ENCODE assay signal across 8 cellular contexts in genomic region chr12:122975790-122976647, GRCh38. TPM values are rescaled to one million over a fixed set of nuclear protein-coding genes. Genes with fewer than 3 reads are reported as not detected.
DNase-seq lines count a peak whose midpoint lies in the region; ATAC-seq and TF ChIP-seq lines count a peak whose summit lies in the region.

No MANE protein-coding gene starts in this region.

- no peak for ATAC-seq in GM19023 (IDR thresholded peaks at IDR 0.05; ENCODE audit: unreplicated experiment)

- no peaks in the 10 kb centered on the region for H3K27me3 Mint-ChIP-seq in CD14-positive monocyte (ENCODE audit: low read depth in 3 of 3)

- dilution Hi-C loops in mammary epithelial cell (cut with HindIII; ENCODE audit: low sequenced_read_pairs) = loop anchor here (5.0 kb wide), 1 partner anchor 261 kb away; no protein-coding TSS in a partner anchor

- H3K4me3 Mint-ChIP-seq in CD14-positive monocyte = peak overlapping the region; percentile 97

- no peaks in the 10 kb centered on the region for H4K20me1 ChIP-seq in mammary epithelial cell (ENCODE audit: insufficient read depth, low read length)

- H3K27ac ChIP-seq in mammary epithelial cell (ENCODE audit: insufficient read depth, low read depth, low read length) = peak overlapping the region; percentile 83

- H2AFZ ChIP-seq in mammary epithelial cell (ENCODE audit: low read depth, low read length) = peak overlapping the region; percentile 95

- H3K79me2 ChIP-seq in mammary epithelial cell (ENCODE audit: insufficient read depth, low read length) = peaks cover 39% of the 10 kb centered on the region

- TF ChIP-seq CTCF in CD14-positive monocyte (IDR thresholded peaks at IDR 0.05) (no peak), mammary epithelial cell (conservative IDR thresholded peaks at IDR 0.05 in 1 of 2, IDR thresholded peaks at IDR 0.05 in 1 of 2; ENCODE audit: extremely low read depth in 1 of 2, insufficient read depth in 1 of 2, low read depth in 1 of 2, low read length in 2 of 2) (no peak)

- no peaks in the 10 kb centered on the region for H3K9me3 Mint-ChIP-seq in CD14-positive monocyte

- peak overlapping the region; percentile 93 for H3K4me2 ChIP-seq in mammary epithelial cell (ENCODE audit: insufficient read depth, low read depth, low read length)

- DNase-seq in CD14-positive monocyte (ENCODE audit: low spot score) (no peak), LHCN-M2 (ENCODE audit: low read depth) (peak; percentile 31), mammary epithelial cell (no peak), occipital lobe (lab: John Stamatoyannopoulos, UW) (no peak), NCI-H446 (lab: John Stamatoyannopoulos, UW) (no peak), NK-92 (lab: John Stamatoyannopoulos, UW; ENCODE audit: unreplicated experiment) (no peak)

- H3K9me3 ChIP-seq in mammary epithelial cell (replicated peaks; ENCODE audit: insufficient read depth, low read length) (no peaks in the 10 kb centered on the region), mucosa of stomach (ENCODE audit: control insufficient read depth, low read length) (no peaks in the 10 kb centered on the region)

- peaks cover 35% of the 10 kb centered on the region for H3K4me1 Mint-ChIP-seq in CD14-positive monocyte

- peak overlapping the region; percentile 97 to 100 (median 99) for H3K27ac Mint-ChIP-seq in CD14-positive monocyte

- no TSS peak for BruUV-seq in mammary epithelial cell (replicated peaks; lab: Mats Ljungman, UMichigan)

- H3K9ac ChIP-seq in mammary epithelial cell (ENCODE audit: insufficient read depth, low read length) (peak overlapping the region; percentile 90), mucosa of stomach (ENCODE audit: low read length) (peak overlapping the region; percentile 88)

- H3K36me3 Mint-ChIP-seq in CD14-positive monocyte = peaks cover 4 to 10% of the 10 kb centered on the region in 2 donors

- in situ Hi-C loops in mammary epithelial cell (cut with MboI; ENCODE audit: low sequenced_read_pairs in 2 of 2) = no loop called here

- intact Hi-C loops in CD14-positive monocyte (cut with micrococcal nuclease) = loop anchor here (5.0 to 10.0 kb wide), 3 partner anchors 256 to 389 kb away; partner anchors contain the start of genes MPHOSPH9 (in 2 of the 2), MTRFR (in 2 of the 2) and SBNO1 (in 1 of the 2)
- intact Hi-C loops in mammary epithelial cell (cut with micrococcal nuclease) = loop anchor here (2.0 to 5.0 kb wide), 3 partner anchors 175 to 626 kb away; partner anchors contain the start of genes DDX55 and PITPNM2

- H3K27me3 ChIP-seq in mammary epithelial cell (ENCODE audit: insufficient read depth, low read length) (no peaks in the 10 kb centered on the region), mucosa of stomach (ENCODE audit: control insufficient read depth, insufficient read depth, low read length) (no peaks in the 10 kb centered on the region)

- H3K36me3 ChIP-seq in mammary epithelial cell (ENCODE audit: insufficient read depth, low read length) = no peaks in the 10 kb centered on the region
- H3K36me3 ChIP-seq in mucosa of stomach (ENCODE audit: control insufficient read depth, insufficient read depth, low read length) = no peaks in the 10 kb centered on the region

- CTCF ChIA-PET in mammary epithelial cell (lab: Charles Lee; ENCODE audit: low non-redundant PET) = no interaction called here

- WGBS in mammary epithelial cell (ENCODE audit: low coverage, missing lambda C conversion rate) = 12% methylated on average over 7 of the region's 8 CpGs

- H3K4me3 ChIP-seq in mammary epithelial cell (replicated peaks in 1 of 3; ENCODE audit: insufficient read depth in 1 of 3, low read depth in 2 of 3, low read length in 3 of 3) = peak overlapping the region; percentile 82 to 93 (median 87)
- peak overlapping the region; percentile 71 for H3K4me3 ChIP-seq in mucosa of stomach (ENCODE audit: low read length)

- H3K4me1 ChIP-seq in mammary epithelial cell (ENCODE audit: insufficient read depth, low read length) (peaks cover 27% of the 10 kb centered on the region), mucosa of stomach (ENCODE audit: control insufficient read depth, insufficient read depth, low read length) (peaks cover 22% of the 10 kb centered on the region)

RNA-seq across cellular contexts. Expression of gene OGFOD2, which starts 1.0 kb away (rescaled TPM):
- polyA plus RNA-seq in CD14-positive monocyte = 10 to 100 TPM; 13.0 to 13.6 TPM
- 14.8 and 21.4 TPM in 2 replicates for total RNA-seq in LHCN-M2 (2014; rRNA removed)
- polyA plus RNA-seq in LHCN-M2 (2012) = 9.3 TPM
- 10 to 100 TPM in 1 of 2 donors, 1 to 10 TPM in 1; 8.2 to 16.2 TPM for total RNA-seq in mammary epithelial cell
- 13.6 TPM for polyA plus RNA-seq in mammary epithelial cell
- 18.9 TPM for polyA minus RNA-seq in mammary epithelial cell
- 3.3 TPM for total RNA-seq in occipital lobe

RNA-seq across cellular contexts. Expression of gene ARL6IP4, which starts 4.5 kb away (rescaled TPM):
- polyA plus RNA-seq in CD14-positive monocyte = 100 to 1,000 TPM; 152 to 167 TPM
- 238 and 272 TPM in 2 replicates for total RNA-seq in LHCN-M2 (2014; rRNA removed)
- 257 TPM for polyA plus RNA-seq in LHCN-M2 (2012)
- 100 to 1,000 TPM in 1 of 2 donors, 10 to 100 TPM in 1; 70.2 to 166 TPM for total RNA-seq in mammary epithelial cell
- 183 TPM for polyA plus RNA-seq in mammary epithelial cell
- 171 TPM for polyA minus RNA-seq in mammary epithelial cell
- total RNA-seq in occipital lobe = 26.7 TPM

RNA-seq across cellular contexts. Expression of gene ABCB9, which starts 9.8 kb away (rescaled TPM):
- polyA plus RNA-seq in CD14-positive monocyte (under 1 TPM; 0.14 to 0.22 TPM), mammary epithelial cell (15.2 TPM)
- total RNA-seq in LHCN-M2 (2014; rRNA removed) (4.6 and 7.8 TPM in 2 replicates), mammary epithelial cell (10 to 100 TPM; 11.2 to 15.5 TPM), occipital lobe (21.2 TPM)
- polyA plus RNA-seq in LHCN-M2 (2012) = 4.2 TPM
- polyA minus RNA-seq in mammary epithelial cell = 12.7 TPM
